Comparison of ENCODE assay signal across 31 cellular contexts in genomic region chr14:65160091-65160490, GRCh38. TPM values are rescaled to one million over a fixed set of nuclear protein-coding genes. Genes with fewer than 3 reads are reported as not detected.
DNase-seq lines count a peak whose midpoint lies in the region; ATAC-seq and TF ChIP-seq lines count a peak whose summit lies in the region.
"Had no signal": no experiment of that assay in that cellular context is flagged by ENCODE, and none has a peak within 500 bp of the region (broad histone marks: within the 10 kb centered on the region; RNA-seq: fewer than 3 reads in every experiment).

No MANE protein-coding gene starts in this region.

- peak overlapping the region; percentile 32 for H2AFZ ChIP-seq in SU-DHL-6 (ENCODE audit: low read depth, low read length, severe bottlenecking)
- H2AFZ ChIP-seq in PC-9 = no peak overlapping the region

- CTCF ChIA-PET in PC-9 (lab: Charles Lee) = interaction anchor here (0.6 kb wide), 2 partner anchors 256 to 669 kb away, joined by 3 read pairs; no protein-coding TSS in a partner anchor

- no peak overlapping the region for H3K9ac ChIP-seq in SU-DHL-6 (ENCODE audit: low read length)

- H3K36me3 ChIP-seq in SU-DHL-6 (ENCODE audit: low read length) = no peaks in the 10 kb centered on the region
- no peaks in the 10 kb centered on the region for H3K36me3 ChIP-seq in PC-9 (ENCODE audit: low read depth)
- H3K36me3 ChIP-seq: ascending aorta, cardiac muscle cell, sigmoid colon, upper lobe of left lung had no signal

- H3K27me3 ChIP-seq in SU-DHL-6 (ENCODE audit: low read length) (no peaks in the 10 kb centered on the region), PC-9 (ENCODE audit: insufficient read depth, low read depth) (no peaks in the 10 kb centered on the region)
- H3K27me3 ChIP-seq: ascending aorta, cardiac muscle cell, sigmoid colon, upper lobe of left lung had no signal

- H3K9me2 ChIP-seq in SU-DHL-6 (replicated peaks; ENCODE audit: insufficient read depth, low read length) (no peaks in the 10 kb centered on the region), PC-9 (ENCODE audit: insufficient read depth) (no peaks in the 10 kb centered on the region)

- peak overlapping the region; percentile 50 for H3K4me2 ChIP-seq in SU-DHL-6 (ENCODE audit: low read depth, low read length, poor library complexity, severe bottlenecking)
- H3K4me2 ChIP-seq in PC-9 = no peak overlapping the region

- no peak for DNase-seq in activated naive CD4-positive, alpha-beta T cell treated with anti-CD3 and anti-CD28 coated beads, Interleukin-2, amount 50 U/mL, for 72 hours (ENCODE audit: low spot score in 2 of 2)
- DNase-seq in activated naive CD4-positive, alpha-beta T cell treated with anti-CD3 and anti-CD28 coated beads, Interleukin-2, amount 50 U/mL, for 16 hours = no peak
- DNase-seq in mesenteric fat pad (ENCODE audit: low spot score) = no peak
- no peak for DNase-seq in PC-9
- DNase-seq in DMS 273 (lab: John Stamatoyannopoulos, UW; ENCODE audit: unreplicated experiment) = no peak
- no peak for DNase-seq in medulla oblongata (ENCODE audit: extremely low spot score)
- DNase-seq: activated CD4-positive, alpha-beta T cell treated with anti-CD3 and anti-CD28 coated beads for 1 hour; activated CD8-positive, alpha-beta T cell treated with anti-CD3 and anti-CD28 coated beads, Interleukin-2, amount 10 ng/mL, durations not matched to agents 7 days and 5 days; activated naive CD8-positive, alpha-beta T cell treated with anti-CD3 and anti-CD28 coated beads, Interleukin-2, amount 10 ng/mL, durations not matched to agents 7 days and 5 days; DMS79; effector CD8-positive, alpha-beta T cell; GDM1; HCEC 1CT; hypothalamus; NCI-H1092 treated with DMSO at 0.1 percent for 48 hours; NCI-H1930; NCI-H524 treated with DMSO at 0.1 percent for 48 hours; SHP77; sigmoid colon; stimulated activated CD4-positive, alpha-beta T cell treated with anti-CD3 and anti-CD28 coated beads, Interleukin-4, amount 100 ng/mL, for 1 hour; substantia nigra; upper lobe of left lung had no signal

- H3F3A ChIP-seq in SU-DHL-6 (ENCODE audit: insufficient read depth) (no peaks in the 10 kb centered on the region), PC-9 (ENCODE audit: insufficient read depth, low read depth) (peaks cover 13% of the 10 kb centered on the region; the same call in 1 of the 2 replicates)

- H4K20me1 ChIP-seq in SU-DHL-6 (ENCODE audit: low read depth, low read length) (no peaks in the 10 kb centered on the region), PC-9 (ENCODE audit: insufficient read depth) (no peaks in the 10 kb centered on the region)

- no peaks in the 10 kb centered on the region for H3K36me3 Mint-ChIP-seq in activated naive CD4-positive, alpha-beta T cell treated with anti-CD3 and anti-CD28 coated beads, Interleukin-2, amount 50 U/mL, for 72 hours

- H3K9me3 Mint-ChIP-seq in activated naive CD4-positive, alpha-beta T cell treated with anti-CD3 and anti-CD28 coated beads, Interleukin-2, amount 50 U/mL, for 72 hours = no peaks in the 10 kb centered on the region
- H3K9me3 Mint-ChIP-seq: activated naive CD8-positive, alpha-beta T cell treated with anti-CD3 and anti-CD28 coated beads, Interleukin-2, amount 10 ng/mL, durations not matched to agents 7 days and 5 days; nephron; T-helper 2 cell treated with Interferon-gamma antibody and Interleukin-4, amounts not matched to agents 5 μg/mL and 100 μg/mL, for 36 hours had no signal

- peak; percentile 31 to 46 for ATAC-seq in activated naive CD4-positive, alpha-beta T cell treated with anti-CD3 and anti-CD28 coated beads, Interleukin-2, amount 50 U/mL, for 72 hours
- peak; percentile 1 for ATAC-seq in HG03159 (IDR thresholded peaks at IDR 0.05; ENCODE audit: unreplicated experiment)
- ATAC-seq: activated CD8-positive, alpha-beta T cell treated with anti-CD3 and anti-CD28 coated beads, Interleukin-2, amount 10 ng/mL, durations not matched to agents 7 days and 5 days; Panc1 had no signal

- H3K9me3 ChIP-seq in SU-DHL-6 (ENCODE audit: insufficient read depth, low read length) (no peaks in the 10 kb centered on the region), PC-9 (ENCODE audit: insufficient read depth, low read depth) (0 out of 2 replicates have a peak, but pooled peaks cover under 1% of the 10 kb centered on the region)
- H3K9me3 ChIP-seq: ascending aorta, sigmoid colon, upper lobe of left lung had no signal

- H3K27ac Mint-ChIP-seq in activated naive CD4-positive, alpha-beta T cell treated with anti-CD3 and anti-CD28 coated beads, Interleukin-2, amount 50 U/mL, for 72 hours = no peak overlapping the region
- H3K27ac Mint-ChIP-seq: activated CD8-positive, alpha-beta T cell treated with anti-CD3 and anti-CD28 coated beads, Interleukin-2, amount 10 ng/mL, durations not matched to agents 7 days and 5 days; activated naive CD8-positive, alpha-beta T cell treated with anti-CD3 and anti-CD28 coated beads, Interleukin-2, amount 10 ng/mL, durations not matched to agents 7 days and 5 days; nephron; T-helper 2 cell treated with Interferon-gamma antibody and Interleukin-4, amounts not matched to agents 5 μg/mL and 100 μg/mL, for 36 hours had no signal

- TF ChIP-seq CTCF in SU-DHL-6 (IDR thresholded peaks at IDR 0.05; ENCODE audit: insufficient read depth, low read length, poor library complexity, severe bottlenecking) (no peak), PC-9 (conservative IDR thresholded peaks at IDR 0.05) (no peak)

- POLR2A ChIA-PET in PC-9 (lab: Charles Lee; ENCODE audit: unreplicated experiment) = no interaction called here

- H3K4me3 ChIP-seq in SU-DHL-6 (ENCODE audit: insufficient read depth, low read length, poor library complexity, severe bottlenecking) (peak overlapping the region; percentile 28), PC-9 (no peak overlapping the region)
- H3K4me3 ChIP-seq: ascending aorta, cardiac muscle cell, coronary artery, lung, sigmoid colon, upper lobe of left lung had no signal

- H3K27ac ChIP-seq in SU-DHL-6 (ENCODE audit: low read depth, low read length) = peak overlapping the region; percentile 57
- no peak overlapping the region for H3K27ac ChIP-seq in PC-9
- H3K27ac ChIP-seq: ascending aorta, cardiac muscle cell, coronary artery, sigmoid colon, upper lobe of left lung had no signal

- H3K79me2 ChIP-seq in SU-DHL-6 (ENCODE audit: insufficient read depth, low read length) = no peaks in the 10 kb centered on the region
- H3K79me2 ChIP-seq in PC-9 (ENCODE audit: low read depth) = no peaks in the 10 kb centered on the region

- intact Hi-C loops in PC-9 (cut with micrococcal nuclease; ENCODE audit: unreplicated experiment) = loop anchor here (5.0 kb wide), 1 partner anchor 58 kb away; the partner anchor contains the start of gene MAX

- peaks cover 12% of the 10 kb centered on the region for H3K4me1 ChIP-seq in PC-9 (replicated peaks; ENCODE audit: insufficient read depth)
- H3K4me1 ChIP-seq: sigmoid colon had no signal

- no TSS peak for BruUV-seq in PC-9 (replicated peaks; lab: Mats Ljungman, UMichigan)

RNA-seq across cellular contexts. Expression of gene MAX, which starts 57.8 kb away (rescaled TPM):
- total RNA-seq in activated naive CD4-positive, alpha-beta T cell treated with anti-CD3 and anti-CD28 coated beads, Interleukin-2, amount 50 U/mL, for 72 hours = 100 to 1,000 TPM in 1 of 2 donors, 10 to 100 TPM in 1; 84.2 to 107 TPM
- total RNA-seq in mesenteric fat pad (97.5 TPM), PC-9 (2021) (76.1 and 84.1 TPM in 2 replicates)
